In the genomic region with DNA sequence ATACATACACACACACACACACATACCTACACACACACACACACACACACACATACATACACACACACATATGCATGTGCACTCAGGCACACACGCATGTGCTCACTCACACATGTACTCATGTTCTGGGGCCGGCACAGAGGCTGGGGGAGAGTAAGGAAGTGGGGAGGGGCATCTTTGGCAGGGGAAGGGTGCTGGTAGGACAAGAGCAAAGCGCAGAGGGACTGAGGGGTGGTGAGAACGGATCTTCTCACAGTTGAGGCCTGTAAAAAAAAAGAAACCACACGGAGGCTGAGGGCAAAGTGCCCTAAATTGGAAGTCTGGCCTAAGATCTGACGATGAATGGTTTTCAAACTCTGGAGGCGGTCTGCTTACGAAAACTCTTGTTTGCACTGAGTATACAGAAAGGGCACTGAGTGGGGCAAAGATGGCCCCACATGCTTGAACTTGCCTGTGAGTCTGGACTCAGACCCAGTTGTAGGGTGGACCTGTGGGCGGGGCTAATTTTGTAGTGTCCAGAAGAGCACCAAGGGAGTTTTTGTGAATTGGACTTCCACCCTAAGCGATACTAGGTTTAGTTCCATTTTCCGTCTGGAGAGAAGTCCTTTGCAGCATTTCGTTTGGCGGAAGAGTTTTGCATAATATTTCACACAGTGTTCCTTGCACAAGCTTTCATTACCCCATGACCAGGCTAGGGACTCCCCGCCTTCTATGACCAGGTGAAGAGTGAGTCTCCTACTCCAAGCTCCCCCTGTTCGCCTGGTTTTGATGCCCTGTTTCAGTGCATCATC, we compare ENCODE assay signal across 10 cellular contexts.
A peak's percentile ranks its signal among the peaks of the same experiment; 100 is the strongest.
DNase-seq lines count a peak whose midpoint lies in the region; ATAC-seq and TF ChIP-seq lines count a peak whose summit lies in the region.
"Had no signal": no experiment of that assay in that cellular context is flagged by ENCODE, and none has a peak within 500 bp of the region (broad histone marks: within the 10 kb centered on the region; RNA-seq: fewer than 3 reads in every experiment).

No MANE protein-coding gene starts in this region.

- ATAC-seq in GM19324 (IDR thresholded peaks at IDR 0.05; ENCODE audit: low FRiP score, unreplicated experiment), result peak; percentile 84
- ATAC-seq in HG02870 (IDR thresholded peaks at IDR 0.05; ENCODE audit: unreplicated experiment), result peak; percentile 83
- ATAC-seq in HG03135 (IDR thresholded peaks at IDR 0.05; ENCODE audit: unreplicated experiment), result no peak

- WGBS in sigmoid colon, 2 donors, result 85 to 89% methylated on average over 15 of the region's 15 CpGs
- 78 to 82% methylated on average over 14 to 15 of the region's 15 CpGs for WGBS in esophagus squamous epithelium, 2 donors
- WGBS in prostate gland, result 77% methylated on average over 15 of the region's 15 CpGs

- H3K9me3 ChIP-seq in sigmoid colon, result no peaks in the 10 kb centered on the region
- no peaks in the 10 kb centered on the region for H3K9me3 ChIP-seq in esophagus squamous epithelium
- no peaks in the 10 kb centered on the region for H3K9me3 ChIP-seq in prostate gland

- no peak for TF ChIP-seq EP300 in sigmoid colon (IDR thresholded peaks at IDR 0.05)

- peak overlapping the region; percentile 38 for H3K27ac Mint-ChIP-seq in activated T-helper 1 cell treated with anti-CD3 and anti-CD28 coated beads, Interleukin-12 subunit alpha, Interleukin-12 subunit beta, Interleukin-2, Interleukin-4 antibody, amounts not matched to agents 30 ng/mL and 10 ng/mL and 1 ng/mL, durations not matched to agents 14 hours and 24 hours and 36 hours

- H3K9me3 Mint-ChIP-seq in activated T-helper 1 cell treated with anti-CD3 and anti-CD28 coated beads, Interleukin-12 subunit alpha, Interleukin-12 subunit beta, Interleukin-2, Interleukin-4 antibody, amounts not matched to agents 30 ng/mL and 10 ng/mL and 1 ng/mL, durations not matched to agents 14 hours and 24 hours and 36 hours, result no peaks in the 10 kb centered on the region

- no peaks in the 10 kb centered on the region for H3K36me3 ChIP-seq in sigmoid colon
- no peaks in the 10 kb centered on the region for H3K36me3 ChIP-seq in esophagus squamous epithelium
- H3K36me3 ChIP-seq in prostate gland, result no peaks in the 10 kb centered on the region

- TF ChIP-seq POLR2A in sigmoid colon (IDR thresholded peaks at IDR 0.05) (no peak), esophagus squamous epithelium (IDR thresholded peaks at IDR 0.05) (no peak), prostate gland (IDR thresholded peaks at IDR 0.05) (no peak)

- H3K4me3 ChIP-seq in sigmoid colon (no peak overlapping the region), esophagus squamous epithelium (no peak overlapping the region), prostate gland (no peak overlapping the region)

- no peaks in the 10 kb centered on the region for H3K27me3 ChIP-seq in sigmoid colon
- H3K27me3 ChIP-seq in esophagus squamous epithelium, result no peaks in the 10 kb centered on the region
- no peaks in the 10 kb centered on the region for H3K27me3 ChIP-seq in prostate gland (replicated peaks; ENCODE audit: insufficient read depth)

- H3K4me3 Mint-ChIP-seq in activated T-helper 1 cell treated with anti-CD3 and anti-CD28 coated beads, Interleukin-12 subunit alpha, Interleukin-12 subunit beta, Interleukin-2, Interleukin-4 antibody, amounts not matched to agents 30 ng/mL and 10 ng/mL and 1 ng/mL, durations not matched to agents 14 hours and 24 hours and 36 hours, result no peak overlapping the region

- H3K27ac ChIP-seq in sigmoid colon (peak overlapping the region in 1 of 4 donors; percentile 14), esophagus squamous epithelium (peak overlapping the region in 1 of 4 donors; percentile 28), prostate gland (no peak overlapping the region)
- H3K27ac ChIP-seq: KMS-11 had no signal

- H3K36me3 Mint-ChIP-seq in activated T-helper 1 cell treated with anti-CD3 and anti-CD28 coated beads, Interleukin-12 subunit alpha, Interleukin-12 subunit beta, Interleukin-2, Interleukin-4 antibody, amounts not matched to agents 30 ng/mL and 10 ng/mL and 1 ng/mL, durations not matched to agents 14 hours and 24 hours and 36 hours (ENCODE audit: low read depth), result no peaks in the 10 kb centered on the region

- peaks cover 21% of the 10 kb centered on the region for H3K4me1 Mint-ChIP-seq in activated T-helper 1 cell treated with anti-CD3 and anti-CD28 coated beads, Interleukin-12 subunit alpha, Interleukin-12 subunit beta, Interleukin-2, Interleukin-4 antibody, amounts not matched to agents 30 ng/mL and 10 ng/mL and 1 ng/mL, durations not matched to agents 14 hours and 24 hours and 36 hours (ENCODE audit: low read depth)

- no peaks in the 10 kb centered on the region for H3K4me1 ChIP-seq in sigmoid colon
- peaks cover 0 to 17% (median 4%) of the 10 kb centered on the region in 3 donors for H3K4me1 ChIP-seq in esophagus squamous epithelium
- H3K4me1 ChIP-seq in prostate gland (replicated peaks), result no peaks in the 10 kb centered on the region

- DNase-seq in activated T-helper 1 cell treated with anti-CD3 and anti-CD28 coated beads, Interleukin-12 subunit alpha, Interleukin-12 subunit beta, Interleukin-2, Interleukin-4 antibody, amounts not matched to agents 30 ng/mL and 10 ng/mL and 1 ng/mL, durations not matched to agents 14 hours and 24 hours and 36 hours (ENCODE audit: low spot score), result no peak
- DNase-seq in sigmoid colon (peak; percentile 62), esophagus squamous epithelium (lab: John Stamatoyannopoulos, UW) (no peak), prostate gland (ENCODE audit: low spot score) (no peak)
- DNase-seq in stimulated activated CD4-positive, alpha-beta T cell treated with anti-CD3 and anti-CD28 coated beads, Interleukin-4, amount 100 ng/mL, for 24 hours, result no peak
- DNase-seq: stimulated activated CD4-positive, alpha-beta T cell treated with anti-CD3 and anti-CD28 coated beads, Interleukin-2, amount 100 ng/mL, for 24 hours had no signal

- intact Hi-C loops in activated T-helper 1 cell treated with anti-CD3 and anti-CD28 coated beads, Interleukin-12 subunit alpha, Interleukin-12 subunit beta, Interleukin-2, Interleukin-4 antibody, amounts not matched to agents 30 ng/mL and 10 ng/mL and 1 ng/mL, durations not matched to agents 14 hours and 24 hours and 36 hours (cut with micrococcal nuclease), result no loop called here
- intact Hi-C loops in sigmoid colon (cut with DNase I) (no loop called here), esophagus squamous epithelium (cut with DNase I) (no loop called here), prostate gland (cut with DNase I) (no loop called here)

- TF ChIP-seq CTCF in sigmoid colon (IDR thresholded peaks at IDR 0.05), result no peak
- TF ChIP-seq CTCF in esophagus squamous epithelium (IDR thresholded peaks at IDR 0.05), result no peak
- no peak for TF ChIP-seq CTCF in prostate gland (IDR thresholded peaks at IDR 0.05)

- peaks cover 13% of the 10 kb centered on the region for H3K27me3 Mint-ChIP-seq in activated T-helper 1 cell treated with anti-CD3 and anti-CD28 coated beads, Interleukin-12 subunit alpha, Interleukin-12 subunit beta, Interleukin-2, Interleukin-4 antibody, amounts not matched to agents 30 ng/mL and 10 ng/mL and 1 ng/mL, durations not matched to agents 14 hours and 24 hours and 36 hours (ENCODE audit: insufficient read depth)
